In the genomic region with DNA sequence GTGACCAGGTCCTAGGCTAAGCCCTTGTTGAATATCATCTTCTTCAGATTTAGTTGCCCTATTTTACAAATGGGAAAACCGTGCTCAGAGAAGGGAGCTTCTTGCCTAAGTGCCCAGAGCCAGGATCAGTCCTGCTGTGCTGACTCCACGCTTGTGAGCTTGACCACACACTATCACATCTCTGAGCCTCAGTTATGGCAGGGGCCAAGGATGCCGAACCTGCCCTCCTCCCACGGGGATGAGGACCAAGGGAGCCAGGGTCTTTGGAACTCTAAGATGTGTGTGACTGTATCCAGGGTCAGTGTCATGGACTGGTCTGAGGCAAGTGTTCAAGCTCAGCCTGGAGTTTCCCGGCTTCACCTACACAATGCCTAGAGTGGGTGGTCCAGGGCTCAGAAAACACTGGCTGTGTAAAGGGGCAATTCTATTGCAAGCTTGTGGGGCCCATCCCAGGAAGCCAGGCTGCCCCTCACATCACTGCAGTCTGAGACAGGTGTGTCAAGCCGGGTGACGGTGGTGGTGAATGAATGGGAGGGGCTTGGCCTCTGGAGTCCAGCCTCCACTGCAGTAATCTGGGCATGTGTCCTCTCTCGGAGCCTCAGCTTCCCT, we compare ENCODE assay signal across 22 cellular contexts.
"Had no signal": no experiment of that assay in that cellular context is flagged by ENCODE, and none has a peak within 500 bp of the region (broad histone marks: within the 10 kb centered on the region; RNA-seq: fewer than 3 reads in every experiment).

No MANE protein-coding gene starts in this region.

- ATAC-seq: activated CD8-positive, alpha-beta memory T cell treated with anti-CD3 and anti-CD28 coated beads, Interleukin-2, amount 10 ng/mL, durations not matched to agents 7 days and 5 days; WTC11 had no signal

- H3K4me1 ChIP-seq: breast epithelium, Peyer's patch had no signal

- H3K4me3 ChIP-seq: breast epithelium, MG63, Peyer's patch had no signal

- H3K36me3 ChIP-seq: breast epithelium, MG63, Peyer's patch had no signal

- H3K4me1 Mint-ChIP-seq: activated CD4-positive, alpha-beta T cell treated with anti-CD3 and anti-CD28 coated beads, Interleukin-2, amount 10 ng/mL, durations not matched to agents 24 days and 14 days; activated CD8-positive, alpha-beta memory T cell treated with anti-CD3 and anti-CD28 coated beads, Interleukin-2, amount 10 ng/mL, durations not matched to agents 7 days and 5 days; activated naive CD4-positive, alpha-beta T cell treated with anti-CD3 and anti-CD28 coated beads, Interleukin-2, amount 50 U/mL, for 24 hours; WTC11 had no signal

- H3K27ac ChIP-seq: breast epithelium, Peyer's patch had no signal

- DNase-seq: activated CD4-positive, alpha-beta T cell treated with anti-CD3 and anti-CD28 coated beads for 1 hour; activated CD4-positive, alpha-beta T cell treated with anti-CD3 and anti-CD28 coated beads, Interleukin-2, amount 10 ng/mL, durations not matched to agents 24 days and 14 days; activated CD4-positive, alpha-beta T cell treated with anti-CD3 and anti-CD28 coated beads, Interleukin-2, amount 50 U/mL, for 48 hours; activated CD8-positive, alpha-beta memory T cell treated with anti-CD3 and anti-CD28 coated beads, Interleukin-2, amount 10 ng/mL, durations not matched to agents 7 days and 5 days; activated naive CD4-positive, alpha-beta T cell; MG63; MV-4-11; NCI-H1092 treated with DMSO at 0.1 percent for 48 hours; NCI-H1436; NCI-H1694 treated with DMSO at 0.1 percent for 48 hours; NCI-H2029 treated with DMSO at 0.1 percent for 48 hours; NCI-H345; NCI-H510A; NCI-H69; NK-92 treated with Interleukin-12 subunit alpha and Interleukin-12 subunit beta, amount 100 ng/mL, for 24 hours; SHP77 treated with DMSO at 0.1 percent for 48 hours had no signal

- H3K27ac Mint-ChIP-seq: activated CD4-positive, alpha-beta T cell treated with anti-CD3 and anti-CD28 coated beads, Interleukin-2, amount 10 ng/mL, durations not matched to agents 24 days and 14 days; activated CD8-positive, alpha-beta memory T cell treated with anti-CD3 and anti-CD28 coated beads, Interleukin-2, amount 10 ng/mL, durations not matched to agents 7 days and 5 days; activated naive CD4-positive, alpha-beta T cell treated with anti-CD3 and anti-CD28 coated beads, Interleukin-2, amount 50 U/mL, for 24 hours; activated T-helper 2 cell treated with anti-CD3 and anti-CD28 coated beads, Interferon-gamma antibody, Interleukin-2, Interleukin-4, amounts not matched to agents 10 μg/mL and 5 μg/mL and 100 μg/mL, durations not matched to agents 14 hours and 24 hours and 36 hours; T-helper 1 cell treated with Interleukin-12 subunit alpha and Interleukin-12 subunit beta and Interleukin-4 antibody, amounts not matched to agents 30 μg/mL and 1 μg/mL, for 36 hours; WTC11 had no signal

- H3K27me3 ChIP-seq: breast epithelium, MG63, Peyer's patch had no signal

- H3K4me3 Mint-ChIP-seq: activated CD4-positive, alpha-beta T cell treated with anti-CD3 and anti-CD28 coated beads, Interleukin-2, amount 10 ng/mL, durations not matched to agents 24 days and 14 days; activated CD8-positive, alpha-beta memory T cell treated with anti-CD3 and anti-CD28 coated beads, Interleukin-2, amount 10 ng/mL, durations not matched to agents 7 days and 5 days; activated naive CD4-positive, alpha-beta T cell treated with anti-CD3 and anti-CD28 coated beads, Interleukin-2, amount 50 U/mL, for 24 hours; T-helper 1 cell treated with Interleukin-12 subunit alpha and Interleukin-12 subunit beta and Interleukin-4 antibody, amounts not matched to agents 30 μg/mL and 1 μg/mL, for 36 hours; WTC11 had no signal
